In the genomic region with DNA sequence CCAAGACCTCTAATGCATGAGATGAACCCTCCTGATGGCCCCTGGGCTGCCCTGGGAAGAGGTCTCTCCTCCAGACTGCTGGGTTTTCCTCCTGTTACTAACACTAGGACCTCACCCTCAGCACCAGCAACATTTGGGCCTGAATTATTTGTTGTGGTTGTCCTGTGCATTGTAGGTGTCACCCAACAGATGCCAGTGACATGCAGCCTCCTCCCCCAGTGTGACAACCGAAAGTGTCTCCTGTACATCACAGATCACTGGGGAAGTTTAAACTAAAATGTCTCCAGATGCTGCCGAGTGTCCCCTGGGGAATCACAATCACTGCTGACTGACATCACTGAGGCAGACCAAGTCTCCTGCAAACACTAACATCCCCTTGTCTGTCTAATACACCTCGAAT, we compare ENCODE assay signal across 16 cellular contexts.
"Had no signal": no experiment of that assay in that cellular context is flagged by ENCODE, and none has a peak within 500 bp of the region (broad histone marks: within the 10 kb centered on the region; RNA-seq: fewer than 3 reads in every experiment).

No MANE protein-coding gene starts in this region.

- H3K9ac ChIP-seq: parathyroid adenoma had no signal

- H3K4me1 ChIP-seq: esophagus muscularis mucosa, parathyroid adenoma, suprapubic skin, transverse colon, uterus had no signal

- DNase-seq: activated CD4-positive, alpha-beta T cell treated with anti-CD3 and anti-CD28 coated beads, Interleukin-2, amount 50 U/mL, for 48 hours; activated naive CD4-positive, alpha-beta T cell treated with anti-CD3 and anti-CD28 coated beads for 36 hours; cortex of kidney; effector CD4-positive, alpha-beta T cell; mesendoderm; naive thymus-derived CD4-positive, alpha-beta T cell; stimulated activated CD4-positive, alpha-beta T cell treated with anti-CD3 and anti-CD28 coated beads, Interleukin-4, amount 100 ng/mL, for 4 hours; stimulated activated naive CD8-positive, alpha-beta T cell treated with anti-CD3 and anti-CD28 coated beads, Interleukin-15, amount 100 ng/mL, for 72 hours; transverse colon; uterus had no signal

- H3K4me3 Mint-ChIP-seq: activated CD4-positive, alpha-beta T cell treated with anti-CD3 and anti-CD28 coated beads for 36 hours; activated naive CD4-positive, alpha-beta T cell treated with anti-CD3 and anti-CD28 coated beads for 36 hours; naive thymus-derived CD4-positive, alpha-beta T cell; stimulated activated naive CD8-positive, alpha-beta T cell treated with anti-CD3 and anti-CD28 coated beads, Interleukin-15, amount 100 ng/mL, for 72 hours had no signal

- H3K36me3 ChIP-seq: uterus had no signal

- H3K4me3 ChIP-seq: esophagus muscularis mucosa, suprapubic skin, transverse colon, uterus had no signal

- H3K27ac ChIP-seq: esophagus muscularis mucosa, parathyroid adenoma, suprapubic skin, transverse colon, uterus, VCaP had no signal

- H3K27me3 ChIP-seq: esophagus muscularis mucosa, suprapubic skin, transverse colon, uterus had no signal

- H3K9me3 ChIP-seq: esophagus muscularis mucosa, suprapubic skin, transverse colon, uterus had no signal

- H2AFZ ChIP-seq: parathyroid adenoma had no signal

- H3K27me3 Mint-ChIP-seq: activated CD4-positive, alpha-beta T cell treated with anti-CD3 and anti-CD28 coated beads for 36 hours; naive thymus-derived CD4-positive, alpha-beta T cell; stimulated activated naive CD8-positive, alpha-beta T cell treated with anti-CD3 and anti-CD28 coated beads, Interleukin-15, amount 100 ng/mL, for 72 hours had no signal

- ATAC-seq: activated CD4-positive, alpha-beta T cell treated with anti-CD3 and anti-CD28 coated beads for 36 hours; sciatic nerve had no signal

- H3K9me3 Mint-ChIP-seq: activated naive CD4-positive, alpha-beta T cell treated with anti-CD3 and anti-CD28 coated beads for 36 hours; naive thymus-derived CD4-positive, alpha-beta T cell; stimulated activated naive CD8-positive, alpha-beta T cell treated with anti-CD3 and anti-CD28 coated beads, Interleukin-15, amount 100 ng/mL, for 72 hours had no signal

- H3K27ac Mint-ChIP-seq: activated CD4-positive, alpha-beta T cell treated with anti-CD3 and anti-CD28 coated beads for 36 hours; activated naive CD4-positive, alpha-beta T cell treated with anti-CD3 and anti-CD28 coated beads for 36 hours had no signal
